In genomic region chr11:132099692-132100091, GRCh38 we compare ENCODE assay signal across 13 cellular contexts.
DNase-seq lines count a peak whose midpoint lies in the region; ATAC-seq and TF ChIP-seq lines count a peak whose summit lies in the region.
"Had no signal": no experiment of that assay in that cellular context is flagged by ENCODE, and none has a peak within 500 bp of the region (broad histone marks: within the 10 kb centered on the region; RNA-seq: fewer than 3 reads in every experiment).

No MANE protein-coding gene starts in this region.

- no peak overlapping the region for H3K27ac ChIP-seq in endodermal cell (ENCODE audit: low read depth, low read length)
- no peak overlapping the region for H3K27ac ChIP-seq in tibial nerve
- H3K27ac ChIP-seq: BLaER1, psoas muscle had no signal

- no peaks in the 10 kb centered on the region for H3K36me3 ChIP-seq in endodermal cell (ENCODE audit: control insufficient read depth, insufficient read depth, low read length)
- no peaks in the 10 kb centered on the region for H3K36me3 ChIP-seq in tibial nerve
- H3K36me3 ChIP-seq: BLaER1 had no signal

- 62 to 65% methylated on average over 4 of the region's 4 CpGs for WGBS in endodermal cell (ENCODE audit: insufficient coverage in 1 of 2, insufficient read length in 1 of 2), 2 experiments
- 58 to 62% methylated on average over 4 of the region's 4 CpGs for WGBS in tibial nerve, 2 donors

- TF ChIP-seq CTCF in endodermal cell (conservative IDR thresholded peaks at IDR 0.05) (peak; percentile 85), tibial nerve (IDR thresholded peaks at IDR 0.05) (peak in 4 of 5 experiments; percentile 16 to 32 (median 24))

- no peak overlapping the region for H3K4me3 Mint-ChIP-seq in activated naive CD4-positive, alpha-beta T cell treated with anti-CD3 and anti-CD28 coated beads for 36 hours
- no peak overlapping the region for H3K4me3 Mint-ChIP-seq in endodermal cell

- CTCF ChIA-PET in activated naive CD4-positive, alpha-beta T cell treated with anti-CD3 and anti-CD28 coated beads for 36 hours (lab: Charles Lee): no interaction called here

- H3K36me3 Mint-ChIP-seq in activated naive CD4-positive, alpha-beta T cell treated with anti-CD3 and anti-CD28 coated beads for 36 hours (ENCODE audit: low read depth): no peaks in the 10 kb centered on the region
- no peaks in the 10 kb centered on the region for H3K36me3 Mint-ChIP-seq in endodermal cell (ENCODE audit: low read depth)

- H3K4me1 ChIP-seq in endodermal cell (ENCODE audit: control insufficient read depth, insufficient read depth, low read length) (no peaks in the 10 kb centered on the region), tibial nerve (no peaks in the 10 kb centered on the region)
- H3K4me1 ChIP-seq: psoas muscle had no signal

- no peak for TF ChIP-seq EP300 in tibial nerve (IDR thresholded peaks at IDR 0.05)

- no peaks in the 10 kb centered on the region for H3K27me3 Mint-ChIP-seq in activated naive CD4-positive, alpha-beta T cell treated with anti-CD3 and anti-CD28 coated beads for 36 hours (ENCODE audit: low read depth)
- no peaks in the 10 kb centered on the region for H3K27me3 Mint-ChIP-seq in endodermal cell (ENCODE audit: insufficient read depth)

- H3K9ac ChIP-seq in endodermal cell (ENCODE audit: extremely low read depth, low read length, poor library complexity, severe bottlenecking): no peak overlapping the region
- H3K9ac ChIP-seq: BLaER1 had no signal

- no peaks in the 10 kb centered on the region for H3K9me3 ChIP-seq in endodermal cell (ENCODE audit: control insufficient read depth, low read length)
- no peaks in the 10 kb centered on the region for H3K9me3 ChIP-seq in tibial nerve
- H3K9me3 ChIP-seq: BLaER1, psoas muscle had no signal

- H3K9me3 Mint-ChIP-seq in activated naive CD4-positive, alpha-beta T cell treated with anti-CD3 and anti-CD28 coated beads for 36 hours: no peaks in the 10 kb centered on the region
- no peaks in the 10 kb centered on the region for H3K9me3 Mint-ChIP-seq in endodermal cell

- H3K4me3 ChIP-seq in endodermal cell (ENCODE audit: low read length) (no peak overlapping the region), tibial nerve (no peak overlapping the region)
- H3K4me3 ChIP-seq: BLaER1, psoas muscle had no signal

- no peaks in the 10 kb centered on the region for H3K4me1 Mint-ChIP-seq in activated naive CD4-positive, alpha-beta T cell treated with anti-CD3 and anti-CD28 coated beads for 36 hours (ENCODE audit: low read depth)
- H3K4me1 Mint-ChIP-seq in endodermal cell: peaks cover 3% of the 10 kb centered on the region

- H3K27me3 ChIP-seq in endodermal cell (ENCODE audit: control insufficient read depth, insufficient read depth, low read length, poor library complexity, severe bottlenecking) (no peaks in the 10 kb centered on the region), tibial nerve (no peaks in the 10 kb centered on the region)
- H3K27me3 ChIP-seq: BLaER1 had no signal

- H3K27ac Mint-ChIP-seq in activated naive CD4-positive, alpha-beta T cell treated with anti-CD3 and anti-CD28 coated beads for 36 hours: no peak overlapping the region
- H3K27ac Mint-ChIP-seq in endodermal cell: no peak overlapping the region

- peak; percentile 13 for DNase-seq in activated naive CD4-positive, alpha-beta T cell treated with anti-CD3 and anti-CD28 coated beads for 36 hours
- no peak for DNase-seq in activated naive CD4-positive, alpha-beta T cell (lab: John Stamatoyannopoulos, UW)
- DNase-seq in MV-4-11 (lab: John Stamatoyannopoulos, UW): peak; percentile 92
- DNase-seq in endodermal cell: peak; percentile 86
- DNase-seq in tibial nerve (ENCODE audit: low spot score in 2 of 2): peak in 1 of 2 donors; percentile 17
- no peak for DNase-seq in ureter (ENCODE audit: low spot score)
- DNase-seq: foreskin melanocyte, GOT3, NCI-H2171, psoas muscle had no signal

- intact Hi-C loops in activated naive CD4-positive, alpha-beta T cell treated with anti-CD3 and anti-CD28 coated beads for 36 hours (cut with micrococcal nuclease): no loop called here

- ATAC-seq in HG03469 (IDR thresholded peaks at IDR 0.05; ENCODE audit: unreplicated experiment) (no peak), GM21786 (IDR thresholded peaks at IDR 0.05; ENCODE audit: unreplicated experiment) (no peak)
- ATAC-seq: psoas muscle had no signal

- no peak for TF ChIP-seq POLR2A in tibial nerve (IDR thresholded peaks at IDR 0.05)

Comparison
In these comparisons a context has a peak if more than half of its experiments do, and no peak if none do; other contexts are left out.
1. DNase-seq: peak in activated naive CD4-positive, alpha-beta T cell treated with anti-CD3 and anti-CD28 coated beads for 36 hours (single experiment), MV-4-11 (single experiment) and endodermal cell (single experiment); none in activated naive CD4-positive, alpha-beta T cell (0 of 4) and ureter (single experiment).